In the genomic region with DNA sequence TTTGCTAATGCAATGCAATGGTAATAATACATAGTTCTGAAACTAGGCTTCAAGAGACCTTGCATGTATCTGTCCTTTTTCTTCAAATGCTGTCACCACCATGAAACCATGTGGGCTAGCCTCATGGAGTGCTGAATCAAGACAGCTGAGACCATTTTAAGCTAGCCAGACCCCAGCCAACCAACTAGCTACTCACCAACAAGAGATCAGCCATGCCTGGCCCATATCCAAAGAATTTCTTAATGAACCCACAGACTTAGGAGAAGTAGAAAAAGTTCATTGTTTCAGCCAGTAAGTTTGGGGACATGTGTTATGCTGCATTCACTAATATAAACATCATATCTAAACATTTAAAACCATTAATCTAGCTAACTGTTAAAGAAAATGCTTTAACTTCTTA, we compare ENCODE assay signal across 18 cellular contexts.
"Had no signal": no experiment of that assay in that cellular context is flagged by ENCODE, and none has a peak within 500 bp of the region (broad histone marks: within the 10 kb centered on the region; RNA-seq: fewer than 3 reads in every experiment).

No MANE protein-coding gene starts in this region.

- H3K36me3 ChIP-seq: cardiac muscle cell, ovary, right lobe of liver, stomach had no signal

- DNase-seq: activated B cell treated with CpG ODN at 0.5 μM for 24 hours; activated CD4-positive, alpha-beta memory T cell treated with anti-CD3 and anti-CD28 coated beads, Interleukin-2, amount 10 ng/mL, durations not matched to agents 7 days and 5 days; activated CD4-positive, alpha-beta T cell treated with anti-CD3 and anti-CD28 coated beads for 48 hours; activated CD8-positive, alpha-beta memory T cell treated with anti-CD3 and anti-CD28 coated beads, Interleukin-2, amount 10 ng/mL, durations not matched to agents 7 days and 5 days; activated naive CD4-positive, alpha-beta T cell treated with Interleukin-2 at 50 U/mL for 16 hours; anterior cingulate cortex; endodermal cell; mucosa of descending colon; naive thymus-derived CD4-positive, alpha-beta T cell; ovary; psoas muscle; right lobe of liver; stimulated activated CD4-positive, alpha-beta T cell treated with anti-CD3 and anti-CD28 coated beads, Interleukin-4, amount 100 ng/mL, for 1 hour; stomach; trophoblast cell had no signal

- H3K4me2 ChIP-seq: smooth muscle cell had no signal

- H3K4me3 ChIP-seq: cardiac muscle cell, mucosa of descending colon, ovary, psoas muscle, right lobe of liver, smooth muscle cell, stomach had no signal

- H3K9me3 ChIP-seq: mucosa of descending colon, ovary, psoas muscle, right lobe of liver, stomach had no signal

- H3K27ac ChIP-seq: cardiac muscle cell, epithelial cell of prostate, ovary, psoas muscle, right lobe of liver, stomach had no signal

- H3K27me3 ChIP-seq: cardiac muscle cell, ovary, right lobe of liver, stomach had no signal

- H3K4me1 ChIP-seq: psoas muscle, right lobe of liver, stomach had no signal
